ENCODE assay signal across 28 cellular contexts in genomic region chr10:11740907-11741306, GRCh38. TPM values are rescaled to one million over a fixed set of nuclear protein-coding genes. Genes with fewer than 3 reads are reported as not detected.
"Had no signal": no experiment of that assay in that cellular context is flagged by ENCODE, and none has a peak within 500 bp of the region (broad histone marks: within the 10 kb centered on the region; RNA-seq: fewer than 3 reads in every experiment).

No MANE protein-coding gene starts in this region.

- H3K27ac Mint-ChIP-seq: activated CD4-positive, alpha-beta memory T cell treated with anti-CD3 and anti-CD28 coated beads, Interleukin-2, amount 10 ng/mL, durations not matched to agents 7 days and 5 days; activated naive CD8-positive, alpha-beta T cell treated with anti-CD3 and anti-CD28 coated beads, Interleukin-2, amount 10 ng/mL, durations not matched to agents 7 days and 5 days; activated T-helper 2 cell treated with anti-CD3 and anti-CD28 coated beads, Interferon-gamma antibody, Interleukin-2, Interleukin-4, amounts not matched to agents 10 μg/mL and 5 μg/mL and 100 μg/mL, durations not matched to agents 14 hours and 24 hours and 36 hours; effector memory CD8-positive, alpha-beta T cell had no signal

- H3K27ac ChIP-seq: brain microvascular endothelial cell, coronary artery, dorsolateral prefrontal cortex, gastroesophageal sphincter, hepatocyte, prostate gland, upper lobe of left lung, vagina, VCaP had no signal

- H3K9me3 Mint-ChIP-seq: activated T-cell treated with anti-CD3 and anti-CD28 coated beads, Interleukin-2, amount 50 U/mL, for 4 hours; effector memory CD8-positive, alpha-beta T cell; stimulated activated naive CD8-positive, alpha-beta T cell treated with anti-CD3 and anti-CD28 coated beads, Interleukin-15, Interleukin-2, amounts not matched to agents 100 ng/mL and 50 ng/mL, for 24 hours had no signal

- ATAC-seq: activated CD4-positive, CD25-positive, alpha-beta regulatory T cell treated with anti-CD3 and anti-CD28 coated beads, Interleukin-2, amount 50 U/mL, for 24 hours; activated T-cell treated with anti-CD3 and anti-CD28 coated beads, Interleukin-2, amount 50 U/mL, for 4 hours; effector memory CD8-positive, alpha-beta T cell; gastroesophageal sphincter; left colon; sciatic nerve had no signal

- H3K4me3 Mint-ChIP-seq: activated CD4-positive, alpha-beta memory T cell treated with anti-CD3 and anti-CD28 coated beads, Interleukin-2, amount 10 ng/mL, durations not matched to agents 7 days and 5 days had no signal

- FAIRE-seq: astrocyte, kidney, TTC549 had no signal

- H2AFZ ChIP-seq: hepatocyte had no signal

- H3K36me3 ChIP-seq: brain microvascular endothelial cell, gastroesophageal sphincter, prostate gland, upper lobe of left lung, vagina had no signal

- DNase-seq: activated CD4-positive, alpha-beta memory T cell treated with anti-CD3 and anti-CD28 coated beads, Interleukin-2, amount 10 ng/mL, durations not matched to agents 7 days and 5 days; activated CD4-positive, alpha-beta T cell treated with anti-CD3 and anti-CD28 coated beads for 48 hours; activated naive CD4-positive, alpha-beta T cell; activated naive CD8-positive, alpha-beta T cell treated with anti-CD3 and anti-CD28 coated beads, Interleukin-2, amount 10 ng/mL, durations not matched to agents 7 days and 5 days; activated T-cell treated with anti-CD3 and anti-CD28 coated beads, Interleukin-2, amount 50 U/mL, for 4 hours; amniotic stem cell; brain microvascular endothelial cell; effector memory CD8-positive, alpha-beta T cell; kidney; left colon; retina; stimulated activated CD4-positive, alpha-beta T cell treated with anti-CD3 and anti-CD28 coated beads, Interleukin-12 subunit alpha, Interleukin-12 subunit beta, amount 100 ng/mL, for 4 hours; stimulated activated CD4-positive, alpha-beta T cell treated with anti-CD3 and anti-CD28 coated beads, Interleukin-4, amount 100 ng/mL, for 1 hour; T-helper 9 cell had no signal

- H3K9me3 ChIP-seq: gastroesophageal sphincter, prostate gland, upper lobe of left lung, vagina had no signal

- H3K4me3 ChIP-seq: hepatocyte, prostate gland had no signal

- H3K27me3 ChIP-seq: brain microvascular endothelial cell, hepatocyte, upper lobe of left lung, vagina had no signal

- H3K79me2 ChIP-seq: hepatocyte had no signal

RNA-seq across cellular contexts. Expression of gene ECHDC3, which starts 1.3 kb away (rescaled TPM):
- total RNA-seq: activated CD4-positive, alpha-beta memory T cell treated with anti-CD3 and anti-CD28 coated beads, Interleukin-2, amount 10 ng/mL, durations not matched to agents 7 days and 5 days; activated T-helper 2 cell treated with anti-CD3 and anti-CD28 coated beads, Interferon-gamma antibody, Interleukin-2, Interleukin-4, amounts not matched to agents 10 μg/mL and 5 μg/mL and 100 μg/mL, durations not matched to agents 14 hours and 24 hours and 36 hours had no signal
